18 cellular contexts compared by ENCODE assay signal in genomic region chr3:158763421-158763820, GRCh38.
"Had no signal": no experiment of that assay in that cellular context is flagged by ENCODE, and none has a peak within 500 bp of the region (broad histone marks: within the 10 kb centered on the region; RNA-seq: fewer than 3 reads in every experiment).

No MANE protein-coding gene starts in this region.

- H3K36me3 ChIP-seq: esophagus squamous epithelium, left lung, lower lobe of right lung, upper lobe of left lung, vagina had no signal

- DNase-seq: effector memory CD8-positive, alpha-beta T cell; esophagus squamous epithelium; foreskin fibroblast; immature natural killer cell; left lung; lower lobe of right lung; mesenchymal stem cell; naive B cell; nephron progenitor cell; psoas muscle; small intestine; stimulated activated CD4-positive, alpha-beta T cell treated with anti-CD3 and anti-CD28 coated beads, Interleukin-12 subunit alpha, Interleukin-12 subunit beta, amount 100 ng/mL, for 4 hours; stimulated activated naive CD4-positive, alpha-beta T cell treated with Interleukin-2 at 50 U/mL for 16 hours; upper lobe of left lung had no signal

- H3K4me1 ChIP-seq: parathyroid adenoma had no signal

- H3K4me3 ChIP-seq: esophagus squamous epithelium, left lung, lower lobe of right lung, psoas muscle, upper lobe of left lung, vagina had no signal

- H3K9me3 ChIP-seq: esophagus squamous epithelium, left lung, lower lobe of right lung, psoas muscle, upper lobe of left lung, vagina had no signal

- ATAC-seq: effector memory CD8-positive, alpha-beta T cell; left lung; lower lobe of right lung had no signal

- H3K27ac ChIP-seq: epithelial cell of prostate, left lung, lower lobe of right lung, parathyroid adenoma, psoas muscle, upper lobe of left lung, vagina had no signal

- H3K36me3 Mint-ChIP-seq: naive B cell had no signal

- H3K27ac Mint-ChIP-seq: dendritic cell treated with granulocyte-macrophage colony-stimulating factor and Interleukin-4, amounts not matched to agents 40 ng/mL and 50 ng/mL, for 4 days; effector memory CD8-positive, alpha-beta T cell; immature natural killer cell; naive B cell; nephron progenitor cell had no signal

- H3K27me3 ChIP-seq: esophagus squamous epithelium, left lung, upper lobe of left lung, vagina had no signal

- H3K4me1 Mint-ChIP-seq: immature natural killer cell, naive B cell had no signal

- H3K4me3 Mint-ChIP-seq: dendritic cell treated with granulocyte-macrophage colony-stimulating factor and Interleukin-4, amounts not matched to agents 40 ng/mL and 50 ng/mL, for 4 days; effector memory CD8-positive, alpha-beta T cell; immature natural killer cell; nephron progenitor cell had no signal

- H3K27me3 Mint-ChIP-seq: effector memory CD8-positive, alpha-beta T cell had no signal

- H3K9me3 Mint-ChIP-seq: dendritic cell treated with granulocyte-macrophage colony-stimulating factor and Interleukin-4, amounts not matched to agents 40 ng/mL and 50 ng/mL, for 4 days; effector memory CD8-positive, alpha-beta T cell; immature natural killer cell; naive B cell; nephron progenitor cell had no signal
